In the genomic region with DNA sequence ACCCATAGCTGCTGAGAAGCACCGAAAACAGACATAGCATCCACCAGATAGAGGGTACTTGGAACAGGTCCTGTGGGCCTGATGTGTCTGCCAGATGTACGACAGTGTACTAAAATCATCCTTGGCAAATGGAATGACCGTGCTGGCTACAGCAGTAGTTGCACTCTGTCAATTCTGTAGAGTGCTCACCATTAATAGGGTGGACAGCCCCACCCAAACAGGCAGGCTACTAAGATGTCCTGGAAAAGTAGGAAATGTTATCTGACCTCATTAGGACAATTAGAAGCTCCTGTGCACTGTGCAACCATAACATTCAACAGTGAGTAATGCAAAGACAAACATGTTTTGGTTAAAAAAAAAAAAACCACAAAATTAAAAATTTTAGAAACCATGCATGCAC, we compare ENCODE assay signal across 11 cellular contexts.
DNase-seq lines count a peak whose midpoint lies in the region; ATAC-seq, FAIRE-seq and TF ChIP-seq lines count a peak whose summit lies in the region.
"Had no signal": no experiment of that assay in that cellular context is flagged by ENCODE, and none has a peak within 500 bp of the region (broad histone marks: within the 10 kb centered on the region; RNA-seq: fewer than 3 reads in every experiment).

No MANE protein-coding gene starts in this region.

- no peaks in the 10 kb centered on the region for H4K20me1 ChIP-seq in hepatocyte (ENCODE audit: insufficient read depth, poor library complexity, severe bottlenecking)

- no peak overlapping the region for H3K4me2 ChIP-seq in hepatocyte

- peak overlapping the region; percentile 89 for H3K27ac Mint-ChIP-seq in T-helper 2 cell treated with Interferon-gamma antibody and Interleukin-4, amounts not matched to agents 5 μg/mL and 100 μg/mL, for 36 hours

- H3K4me1 Mint-ChIP-seq in T-helper 2 cell treated with Interferon-gamma antibody and Interleukin-4, amounts not matched to agents 5 μg/mL and 100 μg/mL, for 36 hours (ENCODE audit: low read depth): peaks cover 66% of the 10 kb centered on the region

- no peaks in the 10 kb centered on the region for H3K27me3 Mint-ChIP-seq in T-helper 2 cell treated with Interferon-gamma antibody and Interleukin-4, amounts not matched to agents 5 μg/mL and 100 μg/mL, for 36 hours (ENCODE audit: low read depth)

- WGBS in hepatocyte (ENCODE audit: low lambda C conversion rate, missing lambda C conversion rate): 87% methylated on average over 3 of the region's 3 CpGs

- TF ChIP-seq CTCF in left ventricle myocardium inferior (IDR thresholded peaks at IDR 0.05; ENCODE audit: borderline replicate concordance): no peak
- TF ChIP-seq CTCF in right atrium auricular region (IDR thresholded peaks at IDR 0.05): no peak
- no peak for TF ChIP-seq CTCF in hepatocyte (IDR thresholded peaks at IDR 0.05; ENCODE audit: poor library complexity)

- H3K9me3 ChIP-seq in left ventricle myocardium inferior (replicated peaks): no peaks in the 10 kb centered on the region
- H3K9me3 ChIP-seq in right atrium auricular region: no peaks in the 10 kb centered on the region
- H3K9me3 ChIP-seq in hepatocyte (ENCODE audit: low read depth): no peaks in the 10 kb centered on the region

- no peaks in the 10 kb centered on the region for H3K36me3 ChIP-seq in left ventricle myocardium inferior
- no peaks in the 10 kb centered on the region for H3K36me3 ChIP-seq in right atrium auricular region
- no peaks in the 10 kb centered on the region for H3K36me3 ChIP-seq in hepatocyte (replicated peaks; ENCODE audit: insufficient read depth, low read depth)

- peaks cover 45% of the 10 kb centered on the region for H3K4me1 ChIP-seq in left ventricle myocardium inferior
- H3K4me1 ChIP-seq in right atrium auricular region: no peaks in the 10 kb centered on the region
- H3K4me1 ChIP-seq in hepatocyte (ENCODE audit: insufficient read depth): peaks cover 35% of the 10 kb centered on the region

- H2AFZ ChIP-seq in hepatocyte: no peak overlapping the region

- peak overlapping the region; percentile 30 for H3K4me3 Mint-ChIP-seq in T-helper 2 cell treated with Interferon-gamma antibody and Interleukin-4, amounts not matched to agents 5 μg/mL and 100 μg/mL, for 36 hours

- H3K27ac ChIP-seq in left ventricle myocardium inferior (replicated peaks): peak overlapping the region; percentile 30
- H3K27ac ChIP-seq in right atrium auricular region: no peak overlapping the region
- peak overlapping the region; percentile 65 for H3K27ac ChIP-seq in hepatocyte

- H3K4me3 ChIP-seq in left ventricle myocardium inferior (no peak overlapping the region), right atrium auricular region (no peak overlapping the region), hepatocyte (no peak overlapping the region)

- H3K9me3 Mint-ChIP-seq in T-helper 2 cell treated with Interferon-gamma antibody and Interleukin-4, amounts not matched to agents 5 μg/mL and 100 μg/mL, for 36 hours: peaks cover 4% of the 10 kb centered on the region

- no peak for FAIRE-seq in GM19239 (lab: Jason Lieb, UNC)
- FAIRE-seq: colon had no signal

- DNase-seq in left ventricle myocardium inferior: no peak
- no peak for DNase-seq in right atrium auricular region (ENCODE audit: low spot score)
- DNase-seq in T-helper 2 cell treated with Interferon-gamma antibody and Interleukin-4, amounts not matched to agents 5 μg/mL and 100 μg/mL, for 36 hours (ENCODE audit: low spot score): no peak
- no peak for DNase-seq in hepatocyte (ENCODE audit: low spot score)
- DNase-seq in GM19239 (ENCODE audit: insufficient read length, low spot score): no peak
- DNase-seq: activated T-cell treated with anti-CD3 and anti-CD28 coated beads, Interleukin-2, amount 50 U/mL, for 48 hours; NCI-H1436 treated with DMSO at 0.1 percent for 48 hours had no signal

- peaks cover 20% of the 10 kb centered on the region for H3K79me2 ChIP-seq in hepatocyte

- H3K36me3 Mint-ChIP-seq in T-helper 2 cell treated with Interferon-gamma antibody and Interleukin-4, amounts not matched to agents 5 μg/mL and 100 μg/mL, for 36 hours (ENCODE audit: low read depth): peaks cover 13% of the 10 kb centered on the region

- no peaks in the 10 kb centered on the region for H3K9me2 ChIP-seq in hepatocyte (replicated peaks; ENCODE audit: insufficient read depth)

- intact Hi-C loops in left ventricle myocardium inferior (cut with micrococcal nuclease): no loop called here

- no peak for ATAC-seq in HG03469 (IDR thresholded peaks at IDR 0.05; ENCODE audit: unreplicated experiment)
- no peak for ATAC-seq in HG03280 (IDR thresholded peaks at IDR 0.05; ENCODE audit: unreplicated experiment)
- no peak for ATAC-seq in GM18907 (IDR thresholded peaks at IDR 0.05; ENCODE audit: unreplicated experiment)

- H3K27me3 ChIP-seq in left ventricle myocardium inferior (ENCODE audit: low read depth) (no peaks in the 10 kb centered on the region), right atrium auricular region (no peaks in the 10 kb centered on the region), hepatocyte (no peaks in the 10 kb centered on the region)

Comparison
In these comparisons a context has a peak if more than half of its experiments do, and no peak if none do; other contexts are left out.
1. H3K27ac ChIP-seq: peak in left ventricle myocardium inferior (single experiment) and hepatocyte (single experiment); none in right atrium auricular region (0 of 2).